10 cellular contexts compared by ENCODE assay signal in the genomic region with DNA sequence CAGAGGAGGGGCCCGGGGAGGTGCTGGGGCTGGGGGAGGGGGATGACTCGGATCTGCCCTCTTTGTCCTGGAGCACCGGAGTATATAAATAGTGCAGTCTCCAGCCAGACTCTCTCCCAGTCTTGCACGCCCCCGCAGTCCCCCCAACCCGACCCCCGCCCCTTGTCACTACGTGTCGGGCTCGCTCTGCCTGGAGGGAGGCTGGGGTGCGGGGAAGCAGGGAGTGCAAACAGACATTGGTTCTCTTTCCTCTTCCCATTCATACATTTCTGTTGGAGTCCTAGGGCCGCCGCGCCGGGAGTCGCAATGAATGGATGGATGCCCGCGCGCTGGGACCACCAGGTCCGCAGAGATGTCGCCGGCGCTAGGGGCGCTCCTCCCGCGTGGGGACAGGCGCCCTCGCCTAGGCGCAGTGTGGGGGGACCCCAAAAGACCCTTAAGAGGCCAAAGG.
DNase-seq lines count a peak whose midpoint lies in the region; ATAC-seq and TF ChIP-seq lines count a peak whose summit lies in the region.
"Had no signal": no experiment of that assay in that cellular context is flagged by ENCODE, and none has a peak within 500 bp of the region (broad histone marks: within the 10 kb centered on the region; RNA-seq: fewer than 3 reads in every experiment).

No MANE protein-coding gene starts in this region.

- H3K9me3 ChIP-seq in Panc1 (ENCODE audit: control insufficient read depth, insufficient read depth, low read depth, low read length) (no peaks in the 10 kb centered on the region), hepatocyte (ENCODE audit: low read depth) (no peaks in the 10 kb centered on the region)

- no peak for TF ChIP-seq CTCF in AG10803 (conservative IDR thresholded peaks at IDR 0.05; ENCODE audit: low read length)
- no peak for TF ChIP-seq CTCF in Panc1 (IDR thresholded peaks at IDR 0.05)
- no peak for TF ChIP-seq CTCF in hepatocyte (IDR thresholded peaks at IDR 0.05; ENCODE audit: poor library complexity)

- 2% methylated on average over 21 of the region's 29 CpGs for WGBS in hepatocyte (ENCODE audit: low lambda C conversion rate, missing lambda C conversion rate)

- H3K79me2 ChIP-seq in hepatocyte, result no peaks in the 10 kb centered on the region

- no peak overlapping the region for H2AFZ ChIP-seq in hepatocyte

- BruUV-seq in Panc1 (replicated peaks; lab: Mats Ljungman, UMichigan), result no TSS peak

- no peaks in the 10 kb centered on the region for H3K9me3 Mint-ChIP-seq in activated CD4-positive, alpha-beta memory T cell treated with anti-CD3 and anti-CD28 coated beads, Interleukin-2, amount 10 ng/mL, durations not matched to agents 7 days and 5 days
- H3K9me3 Mint-ChIP-seq: CD4-positive, alpha-beta memory T cell had no signal

- peaks cover 23% of the 10 kb centered on the region for H3K27me3 ChIP-seq in Panc1 (ENCODE audit: control insufficient read depth, insufficient read depth, low read length)
- peaks cover 83% of the 10 kb centered on the region for H3K27me3 ChIP-seq in hepatocyte

- ATAC-seq in Panc1 (peak; percentile 47), GM21515 (IDR thresholded peaks at IDR 0.05; ENCODE audit: unreplicated experiment) (no peak)

- H3K36me3 Mint-ChIP-seq in activated CD4-positive, alpha-beta memory T cell treated with anti-CD3 and anti-CD28 coated beads, Interleukin-2, amount 10 ng/mL, durations not matched to agents 7 days and 5 days (ENCODE audit: low read depth), result no peaks in the 10 kb centered on the region
- H3K36me3 Mint-ChIP-seq: CD4-positive, alpha-beta memory T cell had no signal

- peak overlapping the region; percentile 64 for H3K4me3 ChIP-seq in AG10803 (ENCODE audit: low read length)
- H3K4me3 ChIP-seq in Panc1 (ENCODE audit: low read depth in 2 of 2, low read length in 2 of 2), result no peak overlapping the region; a peak in 1 of 4 replicates
- peak overlapping the region; percentile 15 for H3K4me3 ChIP-seq in hepatocyte

- peaks cover 4% of the 10 kb centered on the region for H3K4me1 Mint-ChIP-seq in activated CD4-positive, alpha-beta memory T cell treated with anti-CD3 and anti-CD28 coated beads, Interleukin-2, amount 10 ng/mL, durations not matched to agents 7 days and 5 days

- intact Hi-C loops in Panc1 (cut with micrococcal nuclease; ENCODE audit: unreplicated experiment), result no loop called here
- intact Hi-C loops in posterior cingulate gyrus (cut with DNase I), result loop anchor here (2.0 kb wide), 1 partner anchor 18 kb away; no protein-coding TSS in a partner anchor

- CTCF ChIA-PET in Panc1 (lab: Charles Lee), result no interaction called here
- CTCF ChIA-PET in activated CD4-positive, alpha-beta memory T cell treated with anti-CD3 and anti-CD28 coated beads, Interleukin-2, amount 10 ng/mL, durations not matched to agents 7 days and 5 days (lab: Charles Lee), result no interaction called here

- in situ Hi-C loops in Panc1 (cut with HindIII; ENCODE audit: low pct_unique_long_range_greater_than_20kb, low sequenced_read_pairs), result no loop called here

- no peak overlapping the region for H3K27ac Mint-ChIP-seq in activated CD4-positive, alpha-beta memory T cell treated with anti-CD3 and anti-CD28 coated beads, Interleukin-2, amount 10 ng/mL, durations not matched to agents 7 days and 5 days
- H3K27ac Mint-ChIP-seq: CD4-positive, alpha-beta memory T cell had no signal

- H3K27me3 Mint-ChIP-seq in activated CD4-positive, alpha-beta memory T cell treated with anti-CD3 and anti-CD28 coated beads, Interleukin-2, amount 10 ng/mL, durations not matched to agents 7 days and 5 days, result peaks cover 46% of the 10 kb centered on the region

- H3K4me2 ChIP-seq in hepatocyte, result peak overlapping the region; percentile 87

- peaks cover 6% of the 10 kb centered on the region; the same call in 1 of the 2 replicates for H3K4me1 ChIP-seq in Panc1 (ENCODE audit: control insufficient read depth, insufficient read depth, low read length)
- H3K4me1 ChIP-seq in hepatocyte (ENCODE audit: insufficient read depth), result peaks cover 11% of the 10 kb centered on the region

- H3K36me3 ChIP-seq in Panc1 (ENCODE audit: control insufficient read depth, insufficient read depth, low read length) (no peaks in the 10 kb centered on the region), hepatocyte (replicated peaks; ENCODE audit: insufficient read depth, low read depth) (no peaks in the 10 kb centered on the region)

- POLR2A ChIA-PET in Panc1 (lab: Charles Lee), result no interaction called here
- POLR2A ChIA-PET in activated CD4-positive, alpha-beta memory T cell treated with anti-CD3 and anti-CD28 coated beads, Interleukin-2, amount 10 ng/mL, durations not matched to agents 7 days and 5 days (lab: Charles Lee), result no interaction called here

- no peak overlapping the region for H3K27ac ChIP-seq in Panc1 (ENCODE audit: low read length)
- no peak overlapping the region for H3K27ac ChIP-seq in hepatocyte

- H3K4me3 Mint-ChIP-seq in activated CD4-positive, alpha-beta memory T cell treated with anti-CD3 and anti-CD28 coated beads, Interleukin-2, amount 10 ng/mL, durations not matched to agents 7 days and 5 days, result no peak overlapping the region

- H3K9me2 ChIP-seq in hepatocyte (replicated peaks; ENCODE audit: insufficient read depth), result no peaks in the 10 kb centered on the region

- H4K20me1 ChIP-seq in hepatocyte (ENCODE audit: insufficient read depth, poor library complexity, severe bottlenecking), result no peaks in the 10 kb centered on the region

- no peak for DNase-seq in AG10803 (ENCODE audit: low read depth)
- DNase-seq in Panc1 (ENCODE audit: low read depth, low spot score), result no peak
- DNase-seq in hepatocyte (ENCODE audit: low spot score), result no peak
- peak in 7 of 10 donors; percentile 31 to 88 (median 54) for DNase-seq in posterior cingulate gyrus
- no peak for DNase-seq in SHP77 (lab: John Stamatoyannopoulos, UW)
- DNase-seq in HK-2 (ENCODE audit: unreplicated experiment), result no peak
- DNase-seq in activated CD4-positive, alpha-beta memory T cell treated with anti-CD3 and anti-CD28 coated beads, Interleukin-2, amount 10 ng/mL, durations not matched to agents 7 days and 5 days, result no peak
- DNase-seq: CD4-positive, alpha-beta memory T cell; NCI-H1694 treated with DMSO at 0.1 percent for 48 hours had no signal

Comparison
In these comparisons a context has a peak if more than half of its experiments do, and no peak if none do; other contexts are left out.
1. DNase-seq: peak in posterior cingulate gyrus (7 of 10); none in AG10803 (single experiment), Panc1 (single experiment), hepatocyte (single experiment), SHP77 (0 of 2), HK-2 (single experiment) and activated CD4-positive, alpha-beta memory T cell treated with anti-CD3 and anti-CD28 coated beads, Interleukin-2, amount 10 ng/mL, durations not matched to agents 7 days and 5 days (single experiment).
2. H3K4me3 ChIP-seq: peak in AG10803 (single experiment) and hepatocyte (single experiment); none in Panc1 (0 of 2).